In the genomic region with DNA sequence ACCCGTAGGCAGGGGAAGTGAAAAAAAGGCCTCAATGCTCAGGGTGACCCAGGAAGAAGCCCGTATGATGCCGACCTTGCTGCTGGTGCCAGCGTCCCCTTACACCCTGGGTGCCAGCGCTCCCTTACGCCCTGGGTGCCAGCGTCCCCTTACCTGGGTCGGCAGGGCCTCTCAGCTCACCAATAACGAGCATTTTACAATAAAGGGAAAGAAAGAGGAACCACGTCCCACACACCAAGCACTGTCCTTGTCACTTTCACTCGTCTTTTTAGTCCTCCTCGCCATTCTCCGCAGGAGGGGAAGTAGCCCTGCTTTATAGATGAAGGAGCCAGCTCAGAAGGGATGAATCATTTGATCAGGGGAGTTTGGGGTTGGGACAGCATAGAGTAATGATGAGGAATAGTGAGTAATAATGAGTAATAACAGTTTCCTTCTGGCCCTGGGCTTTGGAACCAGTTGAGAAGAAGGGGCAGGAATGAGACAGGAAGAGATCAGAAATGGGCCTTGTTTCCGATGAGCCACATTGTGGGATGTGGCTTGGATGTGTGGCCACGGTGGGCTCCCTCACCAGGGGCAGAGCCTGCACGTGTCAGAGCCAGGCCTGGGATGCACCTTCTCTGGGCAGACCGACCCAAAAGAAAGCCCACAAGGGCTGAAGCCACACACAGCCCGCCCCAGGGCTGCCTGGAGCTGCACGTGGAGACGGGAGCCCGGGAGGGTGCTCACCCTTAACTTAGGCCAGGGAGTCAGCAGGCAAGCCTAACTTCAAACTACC, we compare ENCODE assay signal across 1 cellular context.
TF ChIP-seq lines count a peak whose summit lies in the region.

No MANE protein-coding gene starts in this region.

TF ChIP-seq in IMR-90, 13 proteins besides CTCF, POLR2A, EP300 and RAD21 (continued from another document):
- TF ChIP-seq MXI1 (IDR thresholded peaks at IDR 0.05; ENCODE audit: borderline replicate concordance, low read depth, low read length), result peak; percentile 65; the same call in 1 of the 2 replicates
- TF ChIP-seq, protein P1, sequence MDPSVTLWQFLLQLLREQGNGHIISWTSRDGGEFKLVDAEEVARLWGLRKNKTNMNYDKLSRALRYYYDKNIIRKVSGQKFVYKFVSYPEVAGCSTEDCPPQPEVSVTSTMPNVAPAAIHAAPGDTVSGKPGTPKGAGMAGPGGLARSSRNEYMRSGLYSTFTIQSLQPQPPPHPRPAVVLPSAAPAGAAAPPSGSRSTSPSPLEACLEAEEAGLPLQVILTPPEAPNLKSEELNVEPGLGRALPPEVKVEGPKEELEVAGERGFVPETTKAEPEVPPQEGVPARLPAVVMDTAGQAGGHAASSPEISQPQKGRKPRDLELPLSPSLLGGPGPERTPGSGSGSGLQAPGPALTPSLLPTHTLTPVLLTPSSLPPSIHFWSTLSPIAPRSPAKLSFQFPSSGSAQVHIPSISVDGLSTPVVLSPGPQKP (IDR thresholded peaks at IDR 0.05; ENCODE audit: borderline replicate concordance, low read depth, low read length), result peak; percentile 88; the same call in 1 of the 2 replicates
- no peak for TF ChIP-seq MAFK (IDR thresholded peaks at IDR 0.05; ENCODE audit: low read depth, low read length)
- no peak for TF ChIP-seq RFX5 (IDR thresholded peaks at IDR 0.05; ENCODE audit: low read depth, low read length)
- TF ChIP-seq NFE2L2 (IDR thresholded peaks at IDR 0.05; ENCODE audit: low read depth, low read length), result no peak; the same call in 1 of the 2 replicates
- TF ChIP-seq FOS (IDR thresholded peaks at IDR 0.05; ENCODE audit: low read depth, low read length), result peak; percentile 94
- peak; percentile 21; the same call in 1 of the 2 replicates for TF ChIP-seq MAZ (IDR thresholded peaks at IDR 0.05; ENCODE audit: borderline replicate concordance, low read depth, low read length)
- TF ChIP-seq, protein P2, sequence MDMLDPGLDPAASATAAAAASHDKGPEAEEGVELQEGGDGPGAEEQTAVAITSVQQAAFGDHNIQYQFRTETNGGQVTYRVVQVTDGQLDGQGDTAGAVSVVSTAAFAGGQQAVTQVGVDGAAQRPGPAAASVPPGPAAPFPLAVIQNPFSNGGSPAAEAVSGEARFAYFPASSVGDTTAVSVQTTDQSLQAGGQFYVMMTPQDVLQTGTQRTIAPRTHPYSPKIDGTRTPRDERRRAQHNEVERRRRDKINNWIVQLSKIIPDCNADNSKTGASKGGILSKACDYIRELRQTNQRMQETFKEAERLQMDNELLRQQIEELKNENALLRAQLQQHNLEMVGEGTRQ (IDR thresholded peaks at IDR 0.05; ENCODE audit: low read depth, low read length), result peak; percentile 60
- peak; percentile 72 for TF ChIP-seq CEBPB (IDR thresholded peaks at IDR 0.05; ENCODE audit: low read depth, low read length)
- TF ChIP-seq BHLHE40 (IDR thresholded peaks at IDR 0.05; ENCODE audit: low read depth, low read length), result peak; percentile 91
- no peak for TF ChIP-seq RCOR1 (IDR thresholded peaks at IDR 0.05; ENCODE audit: insufficient replicate concordance, low read length)
- TF ChIP-seq CHD1 (IDR thresholded peaks at IDR 0.05; ENCODE audit: low read depth, low read length), result no peak
